ENCODE assay signal across 8 cellular contexts in genomic region chr10:12194752-12195271, GRCh38. TPM values are rescaled to one million over a fixed set of nuclear protein-coding genes. Genes with fewer than 3 reads are reported as not detected.
DNase-seq lines count a peak whose midpoint lies in the region; ATAC-seq and TF ChIP-seq lines count a peak whose summit lies in the region.

No MANE protein-coding gene starts in this region.

- H3K36me3 ChIP-seq in iPS-15b (ENCODE audit: control insufficient read depth, insufficient read depth, low read length) (no peaks in the 10 kb centered on the region), skeletal muscle satellite cell (ENCODE audit: insufficient read depth, low read length) (peaks cover 9% of the 10 kb centered on the region)

- peaks cover 14% of the 10 kb centered on the region for H3K27me3 Mint-ChIP-seq in brain

- in situ Hi-C loops in SK-MEL-5 (cut with HindIII; ENCODE audit: low pct_unique_long_range_greater_than_20kb, low sequenced_read_pairs): no loop called here

- H3K4me1 Mint-ChIP-seq in brain: peaks cover 57% of the 10 kb centered on the region

- TF ChIP-seq CTCF in GM20000 (IDR thresholded peaks at IDR 0.05; ENCODE audit: extremely low read depth, missing control alignments) (no peak), brain (conservative IDR thresholded peaks at IDR 0.05) (no peak)

- ATAC-seq in HG03378 (IDR thresholded peaks at IDR 0.05; ENCODE audit: unreplicated experiment): no peak

- peaks cover 3% of the 10 kb centered on the region for H3K4me1 ChIP-seq in iPS-15b (ENCODE audit: control insufficient read depth, insufficient read depth, low read length)
- H3K4me1 ChIP-seq in skeletal muscle satellite cell (ENCODE audit: control insufficient read depth, insufficient read depth, low read length): peaks cover 30% of the 10 kb centered on the region

- H3K9me3 Mint-ChIP-seq in brain: no peaks in the 10 kb centered on the region

- DNase-seq in GM20000 (ENCODE audit: low spot score) (peak; percentile 14), SK-MEL-5 (ENCODE audit: low read depth, low spot score) (peak; percentile 1), NK-92 (lab: John Stamatoyannopoulos, UW; ENCODE audit: unreplicated experiment) (no peak), DMS153 (lab: John Stamatoyannopoulos, UW) (no peak)

- H3K27me3 ChIP-seq in iPS-15b (ENCODE audit: control insufficient read depth, insufficient read depth, low read length) (no peaks in the 10 kb centered on the region), skeletal muscle satellite cell (ENCODE audit: control insufficient read depth, insufficient read depth, low read length) (no peaks in the 10 kb centered on the region)

- peaks cover 13% of the 10 kb centered on the region for H3K36me3 Mint-ChIP-seq in brain

- H3K9me3 ChIP-seq in iPS-15b (ENCODE audit: control insufficient read depth, insufficient read depth, low read length) (no peaks in the 10 kb centered on the region), skeletal muscle satellite cell (replicated peaks; ENCODE audit: low read length) (no peaks in the 10 kb centered on the region)

- peak overlapping the region; percentile 95 to 98 (median 97) for H3K4me3 Mint-ChIP-seq in brain

- H3K4me3 ChIP-seq in iPS-15b (ENCODE audit: low read depth, low read length) (peak overlapping the region; percentile 86), skeletal muscle satellite cell (ENCODE audit: low read length) (peak overlapping the region; percentile 93)

- H3K27ac Mint-ChIP-seq in brain: peak overlapping the region; percentile 98 to 100 (median 99)

- peak overlapping the region; percentile 88 for H3K4me2 ChIP-seq in skeletal muscle satellite cell (ENCODE audit: low read length)

- H3K9ac ChIP-seq in iPS-15b (ENCODE audit: low read depth, low read length) (peak overlapping the region; percentile 86), skeletal muscle satellite cell (ENCODE audit: low read depth, low read length) (peak overlapping the region; percentile 97)

RNA-seq across cellular contexts. Expression of gene NUDT5, which starts 0.9 kb away (rescaled TPM):
- 78.4 and 85.0 TPM in 2 replicates for total RNA-seq in SK-MEL-5 (2014; rRNA removed; shearing (Covaris generic))
- polyA plus RNA-seq in SK-MEL-5 (2015; cell fraction: cytosol; rRNA removed): 50.5 and 55.2 TPM in 2 replicates
- 25.4 and 29.9 TPM in 2 replicates for polyA plus RNA-seq in SK-MEL-5 (2015; cell fraction: nucleus; rRNA removed)
- 101 TPM for polyA plus RNA-seq in brain (ENCODE audit: insufficient read depth, low read depth, low replicate concordance)
- total RNA-seq in skeletal muscle satellite cell (2012; rRNA removed): 66.0 and 87.5 TPM in 2 replicates

RNA-seq across cellular contexts. Expression of gene CDC123, which starts 1.2 kb away (rescaled TPM):
- 130 and 131 TPM in 2 replicates for total RNA-seq in SK-MEL-5 (2014; rRNA removed; shearing (Covaris generic))
- 58.6 and 62.2 TPM in 2 replicates for polyA plus RNA-seq in SK-MEL-5 (2015; cell fraction: cytosol; rRNA removed)
- polyA plus RNA-seq in SK-MEL-5 (2015; cell fraction: nucleus; rRNA removed): 22.5 and 26.2 TPM in 2 replicates
- polyA plus RNA-seq in brain (ENCODE audit: insufficient read depth, low read depth, low replicate concordance): 86.8 TPM
- 129 and 135 TPM in 2 replicates for total RNA-seq in skeletal muscle satellite cell (2012; rRNA removed)

Comparison
In these comparisons a context has a peak if more than half of its experiments do, and no peak if none do; other contexts are left out.
1. DNase-seq: peak in GM20000 (single experiment) and SK-MEL-5 (single experiment); none in NK-92 (single experiment) and DMS153 (single experiment).